Comparison of ENCODE assay signal across 18 cellular contexts in the genomic region with DNA sequence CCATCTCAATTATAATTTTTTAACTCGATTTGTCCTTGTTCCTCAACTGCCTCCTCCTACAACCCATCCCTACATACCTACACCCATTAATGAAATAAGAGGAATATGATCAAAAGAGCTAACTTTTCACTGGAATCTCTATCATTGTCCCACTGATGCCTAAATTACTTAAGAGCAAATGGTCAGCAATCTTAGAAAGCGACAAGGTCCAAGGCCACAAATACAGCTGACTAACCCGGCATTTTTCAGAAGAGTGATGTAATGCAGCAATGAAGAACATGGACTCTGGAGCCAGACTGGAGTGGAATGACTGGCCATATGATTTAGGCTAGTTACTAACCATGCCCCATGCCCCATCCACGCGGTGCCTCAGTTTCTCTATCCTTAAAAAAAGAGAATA. TPM values are rescaled to one million over a fixed set of nuclear protein-coding genes. Genes with fewer than 3 reads are reported as not detected.
DNase-seq lines count a peak whose midpoint lies in the region; ATAC-seq and TF ChIP-seq lines count a peak whose summit lies in the region.
"Had no signal": no experiment of that assay in that cellular context is flagged by ENCODE, and none has a peak within 500 bp of the region (broad histone marks: within the 10 kb centered on the region; RNA-seq: fewer than 3 reads in every experiment).

No MANE protein-coding gene starts in this region.

- DNase-seq in IMR-90 (peak; percentile 10), amniotic epithelial cell (ENCODE audit: low read depth) (peak; percentile 47), hepatocyte (ENCODE audit: low spot score) (peak; percentile 25), progenitor cell of endocrine pancreas (ENCODE audit: low spot score, unreplicated experiment) (no peak), RWPE1 (ENCODE audit: low spot score) (no peak)
- no peak for DNase-seq in activated CD4-positive, alpha-beta memory T cell treated with anti-CD3 and anti-CD28 coated beads, Interleukin-2, amount 10 ng/mL, durations not matched to agents 7 days and 5 days
- DNase-seq: COR-L47, H9, KG1, NCI-H1048, NCI-H1436 treated with DMSO at 0.1 percent for 48 hours, NCI-H2029 treated with DMSO at 0.1 percent for 48 hours, NCI-H2171 treated with DMSO at 0.1 percent for 48 hours, NCI-H510A, SHP77 had no signal

- no peak overlapping the region for H2AK5ac ChIP-seq in IMR-90 (ENCODE audit: low read depth, low read length)

- H3K9me1 ChIP-seq in IMR-90 (ENCODE audit: insufficient read depth, low read length), result peaks cover 2% of the 10 kb centered on the region; the same call in 1 of the 2 replicates

- no peak overlapping the region for H2AFZ ChIP-seq in IMR-90 (replicated peaks; ENCODE audit: low read length, poor library complexity)
- H2AFZ ChIP-seq in hepatocyte, result no peak overlapping the region

- 100% methylated on average over 1 of the region's 5 CpGs; no CpG with 5 or more reads in 1 of the 2 experiments for WGBS in IMR-90 (ENCODE audit: extremely low coverage in 2 of 2, insufficient read length in 1 of 2), 2 experiments
- WGBS in hepatocyte (ENCODE audit: low lambda C conversion rate, missing lambda C conversion rate), result 97% methylated on average over 5 of the region's 5 CpGs

- H3K9me2 ChIP-seq in hepatocyte (replicated peaks; ENCODE audit: insufficient read depth), result no peaks in the 10 kb centered on the region

- H3K36me3 ChIP-seq in IMR-90 (ENCODE audit: control insufficient read depth, insufficient read depth, low read length) (peaks cover 8% of the 10 kb centered on the region; the same call in 1 of the 2 replicates), hepatocyte (replicated peaks; ENCODE audit: insufficient read depth, low read depth) (no peaks in the 10 kb centered on the region)

- H3K79me1 ChIP-seq in IMR-90 (ENCODE audit: low read depth in 1 of 2, low read length in 2 of 2), result no peaks in the 10 kb centered on the region

- no peak overlapping the region for H4K5ac ChIP-seq in IMR-90 (ENCODE audit: low read depth, low read length)

- no peak overlapping the region for H3K23ac ChIP-seq in IMR-90 (ENCODE audit: low read depth, low read length)

- H3K9me3 ChIP-seq in IMR-90 (ENCODE audit: control insufficient read depth, insufficient read depth, low read length) (no peaks in the 10 kb centered on the region), hepatocyte (ENCODE audit: low read depth) (peaks cover 4% of the 10 kb centered on the region)

- TF ChIP-seq POLR2A in IMR-90 (IDR thresholded peaks at IDR 0.05; ENCODE audit: low read depth, low read length), result no peak

- no peak overlapping the region for H2AK9ac ChIP-seq in IMR-90 (replicated peaks; ENCODE audit: low read depth, low read length, poor library complexity)

- no peak overlapping the region for H4K91ac ChIP-seq in IMR-90 (ENCODE audit: insufficient read depth, low read depth, low read length)

- TF ChIP-seq CTCF in IMR-90 (conservative IDR thresholded peaks at IDR 0.05; ENCODE audit: low read depth, low read length) (no peak), hepatocyte (IDR thresholded peaks at IDR 0.05; ENCODE audit: poor library complexity) (no peak), progenitor cell of endocrine pancreas (IDR thresholded peaks at IDR 0.05; ENCODE audit: unreplicated experiment) (no peak), RWPE1 (conservative IDR thresholded peaks at IDR 0.05; ENCODE audit: low read depth) (no peak)

- H3K4me2 ChIP-seq in IMR-90 (ENCODE audit: low read depth, low read length) (no peak overlapping the region), hepatocyte (no peak overlapping the region)

- no peak overlapping the region for H3K4me3 Mint-ChIP-seq in progenitor cell of endocrine pancreas (ENCODE audit: low read depth)
- no peak overlapping the region for H3K4me3 Mint-ChIP-seq in activated CD4-positive, alpha-beta memory T cell treated with anti-CD3 and anti-CD28 coated beads, Interleukin-2, amount 10 ng/mL, durations not matched to agents 7 days and 5 days
- H3K4me3 Mint-ChIP-seq: CD14-positive monocyte, H9 had no signal

- no peak overlapping the region for H3K27ac ChIP-seq in IMR-90 (ENCODE audit: insufficient read depth, low read length)
- no peak overlapping the region for H3K27ac ChIP-seq in hepatocyte
- H3K27ac ChIP-seq in RWPE1, result no peak overlapping the region
- H3K27ac ChIP-seq: HL-60 had no signal

- H2BK120ac ChIP-seq in IMR-90 (ENCODE audit: low read depth, low read length), result no peak overlapping the region

- H3K27me3 Mint-ChIP-seq in progenitor cell of endocrine pancreas, result no peaks in the 10 kb centered on the region
- no peaks in the 10 kb centered on the region for H3K27me3 Mint-ChIP-seq in activated CD4-positive, alpha-beta memory T cell treated with anti-CD3 and anti-CD28 coated beads, Interleukin-2, amount 10 ng/mL, durations not matched to agents 7 days and 5 days

- H4K8ac ChIP-seq in IMR-90 (ENCODE audit: low read depth in 2 of 2, low read length in 2 of 2), result no peak overlapping the region

- H3K27me3 ChIP-seq in IMR-90 (ENCODE audit: control insufficient read depth, insufficient read depth, low read length), result no peaks in the 10 kb centered on the region
- no peaks in the 10 kb centered on the region for H3K27me3 ChIP-seq in hepatocyte

- intact Hi-C loops in IMR-90 (cut with micrococcal nuclease), result no loop called here

- no peak overlapping the region for H2BK20ac ChIP-seq in IMR-90 (ENCODE audit: low read depth, low read length)

- no peak for ATAC-seq in IMR-90 (ENCODE audit: low read depth)
- ATAC-seq in GM19467 (IDR thresholded peaks at IDR 0.05; ENCODE audit: unreplicated experiment), result no peak

- no peak overlapping the region for H2BK5ac ChIP-seq in IMR-90 (ENCODE audit: low read depth, low read length, poor library complexity, severe bottlenecking)

- H3K27ac Mint-ChIP-seq in progenitor cell of endocrine pancreas, result peak overlapping the region; percentile 34
- no peak overlapping the region for H3K27ac Mint-ChIP-seq in activated CD4-positive, alpha-beta memory T cell treated with anti-CD3 and anti-CD28 coated beads, Interleukin-2, amount 10 ng/mL, durations not matched to agents 7 days and 5 days
- H3K27ac Mint-ChIP-seq: H9 had no signal

- no TSS peak for BruUV-seq in IMR-90 (replicated peaks; lab: Mats Ljungman, UMichigan)

- H3K79me2 ChIP-seq in hepatocyte, result no peaks in the 10 kb centered on the region

- peaks cover 1% of the 10 kb centered on the region for H3K9me3 Mint-ChIP-seq in progenitor cell of endocrine pancreas (ENCODE audit: low read depth)
- peaks cover 1% of the 10 kb centered on the region for H3K9me3 Mint-ChIP-seq in activated CD4-positive, alpha-beta memory T cell treated with anti-CD3 and anti-CD28 coated beads, Interleukin-2, amount 10 ng/mL, durations not matched to agents 7 days and 5 days

- H3K18ac ChIP-seq in IMR-90 (ENCODE audit: low read depth, low read length), result no peak overlapping the region

- H3K4me1 Mint-ChIP-seq in progenitor cell of endocrine pancreas (ENCODE audit: low read depth), result no peaks in the 10 kb centered on the region
- H3K4me1 Mint-ChIP-seq in activated CD4-positive, alpha-beta memory T cell treated with anti-CD3 and anti-CD28 coated beads, Interleukin-2, amount 10 ng/mL, durations not matched to agents 7 days and 5 days, result peaks cover 2% of the 10 kb centered on the region
- H3K4me1 Mint-ChIP-seq: CD14-positive monocyte, H9 had no signal

- no peaks in the 10 kb centered on the region for H4K20me1 ChIP-seq in IMR-90 (ENCODE audit: insufficient read depth, low read length)
- H4K20me1 ChIP-seq in hepatocyte (ENCODE audit: insufficient read depth, poor library complexity, severe bottlenecking), result no peaks in the 10 kb centered on the region

- no peak overlapping the region for H3K56ac ChIP-seq in IMR-90 (ENCODE audit: extremely low read depth, insufficient read depth, low read length)

- dilution Hi-C loops in IMR-90 (cut with HindIII; ENCODE audit: low sequenced_read_pairs, unreplicated experiment), result no loop called here

- POLR2A ChIA-PET in IMR-90 (lab: Charles Lee; ENCODE audit: unreplicated experiment) (no interaction called here), RWPE1 (lab: Yijun Ruan, JAX; ENCODE audit: low non-redundant PET) (no interaction called here)
- POLR2A ChIA-PET in activated CD4-positive, alpha-beta memory T cell treated with anti-CD3 and anti-CD28 coated beads, Interleukin-2, amount 10 ng/mL, durations not matched to agents 7 days and 5 days (lab: Charles Lee), result no interaction called here

- H3K4me3 ChIP-seq in IMR-90 (ENCODE audit: insufficient read depth, low read depth, low read length) (no peak overlapping the region), hepatocyte (no peak overlapping the region)

- no peak for TF ChIP-seq RAD21 in IMR-90 (IDR thresholded peaks at IDR 0.05; ENCODE audit: low read length)

- no peak overlapping the region for H2BK15ac ChIP-seq in IMR-90 (ENCODE audit: low read depth, low read length)

- H3K4me1 ChIP-seq in IMR-90 (ENCODE audit: control insufficient read depth, insufficient read depth, low read length) (no peaks in the 10 kb centered on the region), hepatocyte (ENCODE audit: insufficient read depth) (no peaks in the 10 kb centered on the region)

- H3K14ac ChIP-seq in IMR-90 (replicated peaks; ENCODE audit: low read depth, low read length), result no peak overlapping the region

- in situ Hi-C loops in IMR-90 (cut with MboI; ENCODE audit: low sequenced_read_pairs), result no loop called here

- CTCF ChIA-PET in IMR-90 (lab: Yijun Ruan, JAX) (no interaction called here), RWPE1 (lab: Yijun Ruan, JAX) (no interaction called here)
- CTCF ChIA-PET in activated CD4-positive, alpha-beta memory T cell treated with anti-CD3 and anti-CD28 coated beads, Interleukin-2, amount 10 ng/mL, durations not matched to agents 7 days and 5 days (lab: Charles Lee), result no interaction called here

- H3K4ac ChIP-seq in IMR-90 (ENCODE audit: low read depth, low read length), result no peak overlapping the region

- no peak overlapping the region for H3K9ac ChIP-seq in IMR-90 (ENCODE audit: low read depth, low read length)

- H3K36me3 Mint-ChIP-seq in progenitor cell of endocrine pancreas (ENCODE audit: insufficient read depth), result peaks cover 23% of the 10 kb centered on the region
- peaks cover 40% of the 10 kb centered on the region for H3K36me3 Mint-ChIP-seq in activated CD4-positive, alpha-beta memory T cell treated with anti-CD3 and anti-CD28 coated beads, Interleukin-2, amount 10 ng/mL, durations not matched to agents 7 days and 5 days (ENCODE audit: low read depth)

TF ChIP-seq in IMR-90, 13 proteins besides CTCF, POLR2A, EP300 and RAD21 (continues in another document):
- no peak for TF ChIP-seq SMC3 (IDR thresholded peaks at IDR 0.05; ENCODE audit: low read depth, low read length)
- no peak for TF ChIP-seq MXI1 (IDR thresholded peaks at IDR 0.05; ENCODE audit: borderline replicate concordance, low read depth, low read length)

RNA-seq across cellular contexts. Expression of gene PPA2, which starts 56.2 kb away (rescaled TPM):
- total RNA-seq in IMR-90 (2012; rRNA removed), result 52.5 and 66.7 TPM in 2 replicates
- 43.1 and 46.9 TPM in 2 replicates for polyA plus RNA-seq in IMR-90 (2012; rRNA removed)
- 37.8 and 42.1 TPM in 2 replicates for polyA plus RNA-seq in IMR-90 (2012; cell fraction: cytosol; rRNA removed)
- polyA plus RNA-seq in IMR-90 (2012; cell fraction: nucleus; rRNA removed; ENCODE audit: low replicate concordance), result 16.9 and 32.0 TPM in 2 replicates
- total RNA-seq in hepatocyte, result 102 and 119 TPM in 2 replicates
- polyA plus RNA-seq in hepatocyte, result 117 and 122 TPM in 2 replicates
- total RNA-seq in progenitor cell of endocrine pancreas, result 83.6 and 96.4 TPM in 2 replicates
- 10 to 100 TPM; 54.6 to 61.0 TPM for total RNA-seq in activated CD4-positive, alpha-beta memory T cell treated with anti-CD3 and anti-CD28 coated beads, Interleukin-2, amount 10 ng/mL, durations not matched to agents 7 days and 5 days

Comparison
In these comparisons a context has a peak if more than half of its experiments do, and no peak if none do; other contexts are left out.
1. DNase-seq: peak in IMR-90 (single experiment), amniotic epithelial cell (single experiment) and hepatocyte (single experiment); none in progenitor cell of endocrine pancreas (single experiment), activated CD4-positive, alpha-beta memory T cell treated with anti-CD3 and anti-CD28 coated beads, Interleukin-2, amount 10 ng/mL, durations not matched to agents 7 days and 5 days (single experiment) and RWPE1 (single experiment).